8 cellular contexts compared by ENCODE assay signal in the genomic region with DNA sequence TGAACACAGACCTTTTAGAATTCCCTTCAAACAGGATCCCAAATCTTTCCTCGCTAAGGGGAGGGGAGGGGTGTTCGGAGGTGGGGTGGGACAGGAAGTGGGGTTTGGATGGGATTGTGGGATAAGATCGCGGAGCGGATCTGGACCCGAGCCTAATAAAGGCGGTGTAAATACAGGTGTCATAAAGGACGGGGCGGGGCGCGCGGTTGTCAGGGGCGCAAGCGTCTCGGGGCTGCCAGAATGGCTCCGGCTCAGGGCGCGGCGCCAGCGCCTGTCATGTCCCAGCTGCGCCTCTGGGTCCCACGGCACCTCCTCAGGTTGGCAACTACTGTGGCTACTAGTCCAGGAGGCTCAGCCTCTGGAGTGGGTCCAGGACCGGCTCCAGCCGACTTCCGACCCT. TPM values are rescaled to one million over a fixed set of nuclear protein-coding genes. Genes with fewer than 3 reads are reported as not detected.
DNase-seq lines count a peak whose midpoint lies in the region; ATAC-seq lines count a peak whose summit lies in the region.

No MANE protein-coding gene starts in this region.

- H3K4me3 ChIP-seq in CD4-positive, alpha-beta memory T cell (ENCODE audit: low read length in 2 of 2), result no peak overlapping the region

- H3K36me3 Mint-ChIP-seq in CD4-positive, alpha-beta memory T cell, result no peaks in the 10 kb centered on the region
- peaks cover 1% of the 10 kb centered on the region for H3K36me3 Mint-ChIP-seq in activated naive CD4-positive, alpha-beta T cell treated with anti-CD3 and anti-CD28 coated beads, Interleukin-2, amount 10 ng/mL, durations not matched to agents 7 days and 5 days

- POLR2A ChIA-PET in CD4-positive, alpha-beta memory T cell (lab: Charles Lee; ENCODE audit: partially characterized antibody), result no interaction called here

- no peaks in the 10 kb centered on the region for H3K36me3 ChIP-seq in CD4-positive, alpha-beta memory T cell (ENCODE audit: insufficient read depth, low read length)

- no peaks in the 10 kb centered on the region for H3K9me3 ChIP-seq in CD4-positive, alpha-beta memory T cell (ENCODE audit: control insufficient read depth in 1 of 2, low read length in 2 of 2)

- intact Hi-C loops in CD4-positive, alpha-beta memory T cell (cut with micrococcal nuclease), result no loop called here
- intact Hi-C loops in left ventricle myocardium superior (cut with micrococcal nuclease), result no loop called here

- H3K4me1 Mint-ChIP-seq in CD4-positive, alpha-beta memory T cell, result peaks cover 0 to 15% (median 5%) of the 10 kb centered on the region in 4 donors
- peaks cover 13% of the 10 kb centered on the region for H3K4me1 Mint-ChIP-seq in activated naive CD4-positive, alpha-beta T cell treated with anti-CD3 and anti-CD28 coated beads, Interleukin-2, amount 10 ng/mL, durations not matched to agents 7 days and 5 days

- H3K4me1 ChIP-seq in CD4-positive, alpha-beta memory T cell (ENCODE audit: insufficient read depth, low read length), result peaks cover 9% of the 10 kb centered on the region

- H3K9me3 Mint-ChIP-seq in CD4-positive, alpha-beta memory T cell, result no peaks in the 10 kb centered on the region
- no peaks in the 10 kb centered on the region for H3K9me3 Mint-ChIP-seq in activated naive CD4-positive, alpha-beta T cell treated with anti-CD3 and anti-CD28 coated beads, Interleukin-2, amount 10 ng/mL, durations not matched to agents 7 days and 5 days

- H3K27me3 ChIP-seq in CD4-positive, alpha-beta memory T cell (ENCODE audit: insufficient read depth, low read length), result peaks cover 4% of the 10 kb centered on the region

- H3K27ac ChIP-seq in CD4-positive, alpha-beta memory T cell (ENCODE audit: low read depth, low read length), result no peak overlapping the region

- CTCF ChIA-PET in CD4-positive, alpha-beta memory T cell (lab: Charles Lee; ENCODE audit: partially characterized antibody), result interaction anchor here (2.9 kb wide), 1 partner anchor 10 kb away, joined by 6 read pairs; no protein-coding TSS in a partner anchor
- CTCF ChIA-PET in activated naive CD4-positive, alpha-beta T cell treated with anti-CD3 and anti-CD28 coated beads, Interleukin-2, amount 10 ng/mL, durations not matched to agents 7 days and 5 days (lab: Charles Lee), result no interaction called here

- peaks cover 8 to 9% of the 10 kb centered on the region in 2 donors for H3K27me3 Mint-ChIP-seq in CD4-positive, alpha-beta memory T cell
- H3K27me3 Mint-ChIP-seq in activated naive CD4-positive, alpha-beta T cell treated with anti-CD3 and anti-CD28 coated beads, Interleukin-2, amount 10 ng/mL, durations not matched to agents 7 days and 5 days, result peaks cover 58% of the 10 kb centered on the region

- peak overlapping the region in 5 of 8 donors; percentile 32 to 59 (median 48) for H3K4me3 Mint-ChIP-seq in CD4-positive, alpha-beta memory T cell
- H3K4me3 Mint-ChIP-seq in activated naive CD4-positive, alpha-beta T cell treated with anti-CD3 and anti-CD28 coated beads, Interleukin-2, amount 10 ng/mL, durations not matched to agents 7 days and 5 days, result no peak overlapping the region

- DNase-seq in CD4-positive, alpha-beta memory T cell, result no peak
- DNase-seq in LoVo (ENCODE audit: low spot score) (peak; percentile 82), left ventricle myocardium superior (peak; percentile 89), retina (peak; percentile 20)
- peak; percentile 32 for DNase-seq in activated naive CD4-positive, alpha-beta T cell treated with anti-CD3 and anti-CD28 coated beads, Interleukin-2, amount 10 ng/mL, durations not matched to agents 7 days and 5 days

- peak; percentile 95 for ATAC-seq in left ventricle myocardium superior
- no peak for ATAC-seq in GM19455 (IDR thresholded peaks at IDR 0.05; ENCODE audit: unreplicated experiment)
- no peak for ATAC-seq in GM19463 (IDR thresholded peaks at IDR 0.05; ENCODE audit: unreplicated experiment)
- ATAC-seq in HG03196 (IDR thresholded peaks at IDR 0.05; ENCODE audit: unreplicated experiment), result no peak

- H3K27ac Mint-ChIP-seq in CD4-positive, alpha-beta memory T cell, result peak overlapping the region in 1 of 7 donors; percentile 18
- H3K27ac Mint-ChIP-seq in activated naive CD4-positive, alpha-beta T cell treated with anti-CD3 and anti-CD28 coated beads, Interleukin-2, amount 10 ng/mL, durations not matched to agents 7 days and 5 days, result no peak overlapping the region

RNA-seq across cellular contexts. Expression of a gene that starts 59.8 kb away (rescaled TPM):
- total RNA-seq in CD4-positive, alpha-beta memory T cell, result not detected
- not detected for polyA plus RNA-seq in CD4-positive, alpha-beta memory T cell
- total RNA-seq in left ventricle myocardium superior, result not detected

Comparison
In these comparisons a context has a peak if more than half of its experiments do, and no peak if none do; other contexts are left out.
1. DNase-seq: peak in LoVo (single experiment), activated naive CD4-positive, alpha-beta T cell treated with anti-CD3 and anti-CD28 coated beads, Interleukin-2, amount 10 ng/mL, durations not matched to agents 7 days and 5 days (single experiment), left ventricle myocardium superior (single experiment) and retina (single experiment); none in CD4-positive, alpha-beta memory T cell (0 of 5).